24 cellular contexts compared by ENCODE assay signal in genomic region chr7:69620650-69621049, GRCh38. TPM values are rescaled to one million over a fixed set of nuclear protein-coding genes. Genes with fewer than 3 reads are reported as not detected.
DNase-seq lines count a peak whose midpoint lies in the region; ATAC-seq, FAIRE-seq and TF ChIP-seq lines count a peak whose summit lies in the region.
"Had no signal": no experiment of that assay in that cellular context is flagged by ENCODE, and none has a peak within 500 bp of the region (broad histone marks: within the 10 kb centered on the region; RNA-seq: fewer than 3 reads in every experiment).

No MANE protein-coding gene starts in this region.

- no peak overlapping the region for H2BK120ac ChIP-seq in mesendoderm (ENCODE audit: low read depth, low read length)

- H3K27me3 Mint-ChIP-seq in osteocyte (ENCODE audit: unreplicated experiment), result no peaks in the 10 kb centered on the region
- H3K27me3 Mint-ChIP-seq in CD4-positive, alpha-beta T cell, result peaks cover 31% of the 10 kb centered on the region
- H3K27me3 Mint-ChIP-seq: CD4-positive, CD25-positive, alpha-beta regulatory T cell had no signal

- peak; percentile 5 for FAIRE-seq in GM12892 (lab: Jason Lieb, UNC)
- FAIRE-seq: D721Med had no signal

- CTCF ChIA-PET in CD4-positive, alpha-beta T cell (lab: Charles Lee), result interaction anchor here (0.6 kb wide), 1 partner anchor 1752 kb away, joined by 3 read pairs; no protein-coding TSS in a partner anchor

- no peak overlapping the region for H4K5ac ChIP-seq in mesendoderm (ENCODE audit: low read length)

- no peak for TF ChIP-seq CTCF in osteocyte (IDR thresholded peaks at IDR 0.05)
- no peak for TF ChIP-seq CTCF in CD4-positive, alpha-beta T cell (IDR thresholded peaks at IDR 0.05)

- H3K4me3 ChIP-seq in SJCRH30 (peak overlapping the region; percentile 32), mesendoderm (ENCODE audit: low read length) (no peak overlapping the region), MG63 (no peak overlapping the region)
- H3K4me3 ChIP-seq: HAP-1, PC-9 had no signal

- no peak overlapping the region for H2BK5ac ChIP-seq in mesendoderm (ENCODE audit: low read length)

- H3K4me2 ChIP-seq in mesendoderm (ENCODE audit: low read length), result no peak overlapping the region
- H3K4me2 ChIP-seq: PC-9 had no signal

- H3K79me1 ChIP-seq in mesendoderm (ENCODE audit: low read length), result peaks cover 8% of the 10 kb centered on the region

- H2AK5ac ChIP-seq in mesendoderm (ENCODE audit: low read length), result no peak overlapping the region

- H3K9ac ChIP-seq in mesendoderm (ENCODE audit: low read length), result no peak overlapping the region

- POLR2A ChIA-PET in CD4-positive, alpha-beta T cell (lab: Charles Lee), result no interaction called here

- peak overlapping the region; percentile 78 for H3K27ac Mint-ChIP-seq in osteocyte (ENCODE audit: unreplicated experiment)
- no peak overlapping the region for H3K27ac Mint-ChIP-seq in CD4-positive, alpha-beta T cell
- H3K27ac Mint-ChIP-seq: CD4-positive, CD25-positive, alpha-beta regulatory T cell had no signal

- H3K27ac ChIP-seq in SJCRH30, result peak overlapping the region; percentile 72
- H3K27ac ChIP-seq in mesendoderm (ENCODE audit: low read depth, low read length), result no peak overlapping the region
- no peak overlapping the region for H3K27ac ChIP-seq in CD4-positive, alpha-beta T cell (ENCODE audit: low read depth, low read length)
- H3K27ac ChIP-seq: HL-60, PC-9 had no signal

- no peak for ATAC-seq in CD4-positive, alpha-beta T cell (ENCODE audit: poor library complexity)
- ATAC-seq in GM18870 (IDR thresholded peaks at IDR 0.05; ENCODE audit: unreplicated experiment), result no peak
- ATAC-seq: Right ventricle myocardium inferior had no signal

- H3K4ac ChIP-seq in mesendoderm (ENCODE audit: low read depth, low read length), result no peak overlapping the region

- no peak for DNase-seq in GM12892 (ENCODE audit: insufficient read length)
- peak in 1 of 2 experiments; percentile 48 for DNase-seq in SJCRH30
- DNase-seq in mesendoderm, result no peak
- DNase-seq in osteocyte (ENCODE audit: extremely low spot score, unreplicated experiment), result no peak
- DNase-seq in activated effector memory CD4-positive, alpha-beta T cell treated with Interleukin-2 at 50 U/mL for 16 hours, result no peak
- DNase-seq in CD4-positive, alpha-beta T cell, result no peak
- DNase-seq in MG63, result no peak
- DNase-seq: ACHN; BE2C; CD4-positive, CD25-positive, alpha-beta regulatory T cell; GOT3; NCI-H1092; NCI-H1417 treated with DMSO at 0.1 percent for 48 hours; NCI-H1694 treated with DMSO at 0.1 percent for 48 hours; NCI-H2081 treated with DMSO at 0.1 percent for 48 hours; NCI-H774; PC-9; SW 1271 had no signal

- no peak overlapping the region for H3K23ac ChIP-seq in mesendoderm (ENCODE audit: low read length)

- no peaks in the 10 kb centered on the region for H3K36me3 ChIP-seq in SJCRH30
- no peaks in the 10 kb centered on the region for H3K36me3 ChIP-seq in mesendoderm (ENCODE audit: control insufficient read depth, insufficient read depth, low read length)
- no peaks in the 10 kb centered on the region for H3K36me3 ChIP-seq in MG63
- H3K36me3 ChIP-seq: BE2C, HAP-1 had no signal

- no peaks in the 10 kb centered on the region for H3K9me3 ChIP-seq in SJCRH30 (replicated peaks)
- H3K9me3 ChIP-seq in CD4-positive, alpha-beta T cell (ENCODE audit: control insufficient read depth, low read length), result no peaks in the 10 kb centered on the region
- no peaks in the 10 kb centered on the region for H3K9me3 ChIP-seq in MG63
- H3K9me3 ChIP-seq: BE2C, HAP-1 had no signal

- H3K9me3 Mint-ChIP-seq in osteocyte (ENCODE audit: unreplicated experiment), result no peaks in the 10 kb centered on the region
- H3K9me3 Mint-ChIP-seq in CD4-positive, alpha-beta T cell, result no peaks in the 10 kb centered on the region
- H3K9me3 Mint-ChIP-seq: IgD-negative memory B cell had no signal

- H3K18ac ChIP-seq in mesendoderm (ENCODE audit: low read length), result no peak overlapping the region

- H4K8ac ChIP-seq in mesendoderm (ENCODE audit: low read depth, low read length), result no peak overlapping the region

- peak overlapping the region; percentile 64 for H3K4me3 Mint-ChIP-seq in osteocyte (ENCODE audit: unreplicated experiment)
- H3K4me3 Mint-ChIP-seq in CD4-positive, alpha-beta T cell, result no peak overlapping the region
- H3K4me3 Mint-ChIP-seq: CD4-positive, CD25-positive, alpha-beta regulatory T cell; IgD-negative memory B cell had no signal

- H3K36me3 Mint-ChIP-seq in osteocyte (ENCODE audit: unreplicated experiment), result no peaks in the 10 kb centered on the region
- H3K36me3 Mint-ChIP-seq in CD4-positive, alpha-beta T cell (ENCODE audit: low read depth), result no peaks in the 10 kb centered on the region
- H3K36me3 Mint-ChIP-seq: CD4-positive, CD25-positive, alpha-beta regulatory T cell had no signal

- peak overlapping the region; percentile 74 for H2BK15ac ChIP-seq in mesendoderm (replicated peaks; ENCODE audit: low read depth)

- no peak overlapping the region for H3K56ac ChIP-seq in mesendoderm (ENCODE audit: low read length)

- H3K4me1 Mint-ChIP-seq in osteocyte (ENCODE audit: unreplicated experiment), result peaks cover 33% of the 10 kb centered on the region
- H3K4me1 Mint-ChIP-seq in CD4-positive, alpha-beta T cell (ENCODE audit: low read depth), result no peaks in the 10 kb centered on the region
- H3K4me1 Mint-ChIP-seq: CD4-positive, CD25-positive, alpha-beta regulatory T cell; IgD-negative memory B cell had no signal

- no peaks in the 10 kb centered on the region for H3K79me2 ChIP-seq in mesendoderm (ENCODE audit: control insufficient read depth, insufficient read depth, low read length)

- H3K4me1 ChIP-seq in SJCRH30, result peaks cover 51% of the 10 kb centered on the region
- peaks cover 28% of the 10 kb centered on the region for H3K4me1 ChIP-seq in mesendoderm (ENCODE audit: control insufficient read depth, low read depth, low read length)

- TF ChIP-seq POLR2A in GM12892 (IDR thresholded peaks at IDR 0.05; ENCODE audit: low read depth, low read length), result no peak

- intact Hi-C loops in CD4-positive, alpha-beta T cell (cut with DNase I, micrococcal nuclease), result no loop called here

- H3K27me3 ChIP-seq in SJCRH30 (no peaks in the 10 kb centered on the region), mesendoderm (ENCODE audit: insufficient read depth, low read length, poor library complexity) (peaks cover under 1% of the 10 kb centered on the region), MG63 (no peaks in the 10 kb centered on the region)
- H3K27me3 ChIP-seq in CD4-positive, alpha-beta T cell (ENCODE audit: control insufficient read depth, insufficient read depth, low read length), result no peaks in the 10 kb centered on the region
- H3K27me3 ChIP-seq: BE2C had no signal

- WGBS in mesendoderm (ENCODE audit: extremely low coverage, insufficient coverage, low lambda C conversion rate), result no CpG with 5 or more reads among the region's 2 CpGs

RNA-seq across cellular contexts. Expression of gene AUTS2, which starts 22.4 kb away (rescaled TPM):
- polyA plus RNA-seq in GM12892 (2012; ENCODE audit: missing spikeins), result 12.6 TPM
- total RNA-seq in SJCRH30 (2014; rRNA removed; shearing (Covaris generic)), result 21.9 and 30.1 TPM in 2 replicates
- 36.3 TPM for polyA plus RNA-seq in mesendoderm (2013, experiment 1 of 2)
- 35.5 TPM for polyA plus RNA-seq in mesendoderm (2013, experiment 2 of 2)
- total RNA-seq in osteocyte, result 65.3 and 80.6 TPM in 2 replicates
- total RNA-seq in CD4-positive, alpha-beta T cell, result 10 to 100 TPM; 43.6 to 47.6 TPM
- total RNA-seq in MG63 (2014; rRNA removed; shearing (Covaris generic); ENCODE audit: low replicate concordance), result 2.2 and 2.7 TPM in 2 replicates
- total RNA-seq: PC-9 had no signal
